Comparison of ENCODE assay signal across 8 cellular contexts in the genomic region with DNA sequence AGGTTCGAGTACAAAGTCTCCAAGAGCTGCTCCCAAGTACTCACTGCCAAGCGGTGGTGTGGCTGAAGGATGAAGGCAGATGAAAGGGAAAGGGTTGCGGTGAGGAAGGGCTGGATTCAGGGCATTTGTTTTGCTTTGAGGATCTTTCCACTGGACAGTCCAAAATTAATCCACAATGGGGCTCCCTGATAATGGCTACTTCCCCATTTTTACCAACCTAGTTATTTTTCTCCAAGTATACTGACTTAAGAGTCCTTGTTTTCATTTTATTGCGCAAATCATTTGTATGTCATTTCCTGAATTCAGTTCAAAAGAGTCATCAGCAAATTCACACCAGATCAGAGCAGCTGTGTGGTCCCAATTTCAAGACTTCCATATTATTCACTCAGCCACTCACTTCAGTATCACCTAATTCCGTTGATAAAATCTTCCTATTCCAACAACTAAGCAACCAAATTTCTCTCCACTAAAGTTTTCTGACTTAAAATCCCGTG. TPM values are rescaled to one million over a fixed set of nuclear protein-coding genes. Genes with fewer than 3 reads are reported as not detected.
A peak's percentile ranks its signal among the peaks of the same experiment; 100 is the strongest.
DNase-seq lines count a peak whose midpoint lies in the region; ATAC-seq lines count a peak whose summit lies in the region.

No MANE protein-coding gene starts in this region.

- no peaks in the 10 kb centered on the region for H3K36me3 Mint-ChIP-seq in activated naive CD4-positive, alpha-beta T cell treated with anti-CD3 and anti-CD28 coated beads for 36 hours (ENCODE audit: low read depth)
- no peaks in the 10 kb centered on the region for H3K36me3 Mint-ChIP-seq in activated naive CD8-positive, alpha-beta T cell treated with anti-CD3 and anti-CD28 coated beads, Interleukin-2, amount 50 U/mL, for 24 hours (ENCODE audit: low read depth)

- intact Hi-C loops in activated naive CD4-positive, alpha-beta T cell treated with anti-CD3 and anti-CD28 coated beads for 36 hours (cut with micrococcal nuclease): loop anchor here (5.0 to 10.0 kb wide), 3 partner anchors 158 to 750 kb away; a partner anchor contains a TSS

- peaks cover 30% of the 10 kb centered on the region for H3K27me3 Mint-ChIP-seq in activated naive CD4-positive, alpha-beta T cell treated with anti-CD3 and anti-CD28 coated beads for 36 hours (ENCODE audit: low read depth)
- H3K27me3 Mint-ChIP-seq in activated naive CD8-positive, alpha-beta T cell treated with anti-CD3 and anti-CD28 coated beads, Interleukin-2, amount 50 U/mL, for 24 hours: peaks cover 30% of the 10 kb centered on the region
- peaks cover 65% of the 10 kb centered on the region for H3K27me3 Mint-ChIP-seq in stimulated activated naive CD8-positive, alpha-beta T cell treated with anti-CD3 and anti-CD28 coated beads, Interleukin-15, amount 100 ng/mL, for 72 hours

- DNase-seq in activated naive CD4-positive, alpha-beta T cell treated with anti-CD3 and anti-CD28 coated beads for 36 hours: no peak
- DNase-seq in activated naive CD4-positive, alpha-beta T cell treated with anti-CD3 and anti-CD28 coated beads, Interleukin-2, amount 50 U/mL, for 16 hours: no peak
- DNase-seq in activated naive CD8-positive, alpha-beta T cell treated with anti-CD3 and anti-CD28 coated beads, Interleukin-2, amount 50 U/mL, for 24 hours: no peak
- no peak for DNase-seq in stimulated activated naive CD8-positive, alpha-beta T cell treated with anti-CD3 and anti-CD28 coated beads, Interleukin-15, amount 100 ng/mL, for 72 hours
- DNase-seq in NCI-H1694 treated with DMSO at 0.1 percent for 48 hours (lab: John Stamatoyannopoulos, UW) (no peak), COR-L47 (lab: John Stamatoyannopoulos, UW) (no peak), amniotic stem cell (lab: John Stamatoyannopoulos, UW) (no peak)

- no peak for ATAC-seq in activated naive CD8-positive, alpha-beta T cell treated with anti-CD3 and anti-CD28 coated beads, Interleukin-2, amount 50 U/mL, for 24 hours
- no peak for ATAC-seq in stimulated activated naive CD8-positive, alpha-beta T cell treated with anti-CD3 and anti-CD28 coated beads, Interleukin-15, amount 100 ng/mL, for 72 hours

- peaks cover 20% of the 10 kb centered on the region for H3K4me1 Mint-ChIP-seq in activated naive CD4-positive, alpha-beta T cell treated with anti-CD3 and anti-CD28 coated beads for 36 hours (ENCODE audit: low read depth)
- H3K4me1 Mint-ChIP-seq in activated naive CD8-positive, alpha-beta T cell treated with anti-CD3 and anti-CD28 coated beads, Interleukin-2, amount 50 U/mL, for 24 hours: peaks cover 36% of the 10 kb centered on the region
- peaks cover 8% of the 10 kb centered on the region for H3K4me1 Mint-ChIP-seq in stimulated activated naive CD8-positive, alpha-beta T cell treated with anti-CD3 and anti-CD28 coated beads, Interleukin-15, amount 100 ng/mL, for 72 hours

- H3K4me3 Mint-ChIP-seq in activated naive CD4-positive, alpha-beta T cell treated with anti-CD3 and anti-CD28 coated beads for 36 hours: peak overlapping the region; percentile 67
- H3K4me3 Mint-ChIP-seq in activated naive CD8-positive, alpha-beta T cell treated with anti-CD3 and anti-CD28 coated beads, Interleukin-2, amount 50 U/mL, for 24 hours: peak overlapping the region; percentile 67
- peak overlapping the region; percentile 57 to 67 for H3K4me3 Mint-ChIP-seq in stimulated activated naive CD8-positive, alpha-beta T cell treated with anti-CD3 and anti-CD28 coated beads, Interleukin-15, amount 100 ng/mL, for 72 hours

- peak overlapping the region; percentile 75 for H3K4me3 ChIP-seq in iPS-11a (ENCODE audit: low read depth, low read length)

- CTCF ChIA-PET in activated naive CD4-positive, alpha-beta T cell treated with anti-CD3 and anti-CD28 coated beads for 36 hours (lab: Charles Lee): no interaction called here

- H3K9me3 Mint-ChIP-seq in activated naive CD4-positive, alpha-beta T cell treated with anti-CD3 and anti-CD28 coated beads for 36 hours: no peaks in the 10 kb centered on the region
- no peaks in the 10 kb centered on the region for H3K9me3 Mint-ChIP-seq in activated naive CD8-positive, alpha-beta T cell treated with anti-CD3 and anti-CD28 coated beads, Interleukin-2, amount 50 U/mL, for 24 hours
- no peaks in the 10 kb centered on the region for H3K9me3 Mint-ChIP-seq in stimulated activated naive CD8-positive, alpha-beta T cell treated with anti-CD3 and anti-CD28 coated beads, Interleukin-15, amount 100 ng/mL, for 72 hours

- peak overlapping the region; percentile 27 for H3K27ac Mint-ChIP-seq in activated naive CD4-positive, alpha-beta T cell treated with anti-CD3 and anti-CD28 coated beads for 36 hours
- peak overlapping the region; percentile 23 for H3K27ac Mint-ChIP-seq in activated naive CD8-positive, alpha-beta T cell treated with anti-CD3 and anti-CD28 coated beads, Interleukin-2, amount 50 U/mL, for 24 hours
- H3K27ac Mint-ChIP-seq in stimulated activated naive CD8-positive, alpha-beta T cell treated with anti-CD3 and anti-CD28 coated beads, Interleukin-15, amount 100 ng/mL, for 72 hours: peak overlapping the region in 1 of 2 donors; percentile 21

RNA-seq across cellular contexts. Expression of a gene that starts 0.5 kb away (rescaled TPM):
- 10 to 100 TPM; 11.3 to 12.4 TPM for total RNA-seq in activated naive CD4-positive, alpha-beta T cell treated with anti-CD3 and anti-CD28 coated beads for 36 hours
